ENCODE assay signal across 13 cellular contexts in the genomic region with DNA sequence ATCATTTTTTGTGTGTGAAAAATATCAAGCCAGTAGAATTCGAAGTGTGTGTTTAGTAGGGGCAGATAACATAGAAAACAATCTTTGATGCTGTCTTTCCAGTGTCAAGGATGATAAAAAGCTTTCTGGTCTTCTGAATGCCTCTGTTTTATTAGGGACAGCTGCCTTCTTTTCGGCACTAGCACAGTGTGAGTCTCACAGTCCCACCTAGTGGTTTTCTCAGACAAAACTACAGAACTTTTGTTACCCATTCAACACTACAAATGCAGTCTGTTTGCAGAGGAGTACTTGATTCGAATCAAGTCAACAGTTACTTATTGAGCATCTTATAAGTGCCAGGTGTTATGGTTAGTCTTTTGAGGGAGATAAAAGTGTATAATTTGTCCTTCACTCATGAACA. TPM values are rescaled to one million over a fixed set of nuclear protein-coding genes. Genes with fewer than 3 reads are reported as not detected.
DNase-seq lines count a peak whose midpoint lies in the region; ATAC-seq, FAIRE-seq and TF ChIP-seq lines count a peak whose summit lies in the region.
"Had no signal": no experiment of that assay in that cellular context is flagged by ENCODE, and none has a peak within 500 bp of the region (broad histone marks: within the 10 kb centered on the region; RNA-seq: fewer than 3 reads in every experiment).

No MANE protein-coding gene starts in this region.

- H3K9ac ChIP-seq in GM12878 (ENCODE audit: control insufficient read depth, insufficient read depth, low read length) = no peak overlapping the region

- BruUV-seq in GM12878 (replicated peaks; lab: Mats Ljungman, UMichigan) = no TSS peak

- H3K4me1 ChIP-seq in GM12878 (ENCODE audit: control insufficient read depth, insufficient read depth, low read length) = no peaks in the 10 kb centered on the region
- H3K4me1 ChIP-seq: heart left ventricle, SJSA1 had no signal

- FAIRE-seq in HTR-8/SVneo (lab: Jason Lieb, UNC) (no peak), GM12878 (lab: Jason Lieb, UNC) (no peak)

- intact Hi-C loops in GM12878 (cut with micrococcal nuclease; ENCODE audit: unreplicated experiment) = no loop called here

- WGBS in GM12878 (ENCODE audit: insufficient coverage, insufficient replicate concordance, low lambda C conversion rate, missing lambda C conversion rate) = 2% methylated on average over 3 of the region's 3 CpGs

- H2AFZ ChIP-seq in GM12878 (ENCODE audit: control insufficient read depth, low read depth, low read length) = no peak overlapping the region

- no peak overlapping the region for H3K4me2 ChIP-seq in GM12878 (ENCODE audit: control insufficient read depth, insufficient read depth)

- no peaks in the 10 kb centered on the region for H3K79me2 ChIP-seq in GM12878 (ENCODE audit: control insufficient read depth, insufficient read depth, low read length)

- no peaks in the 10 kb centered on the region for H3K27me3 ChIP-seq in GM06990 (replicated peaks; ENCODE audit: control insufficient read depth, insufficient read depth, low read length)
- no peaks in the 10 kb centered on the region for H3K27me3 ChIP-seq in GM12878 (replicated peaks in 1 of 2; ENCODE audit: control insufficient read depth in 2 of 2, insufficient read depth in 2 of 2, low read length in 1 of 2)
- H3K27me3 ChIP-seq: heart left ventricle had no signal

- TF ChIP-seq EP300 in GM12878 (IDR thresholded peaks at IDR 0.05; ENCODE audit: borderline replicate concordance in 1 of 2, control insufficient read depth in 1 of 2, low read depth in 2 of 2, low read length in 2 of 2) = no peak

- peak; percentile 31 for TF ChIP-seq CTCF in GM06990 (IDR thresholded peaks at IDR 0.05; ENCODE audit: insufficient read depth, low read length, poor library complexity, severe bottlenecking)
- TF ChIP-seq CTCF in GM12878 (IDR thresholded peaks at IDR 0.05 in 2 of 3, conservative IDR thresholded peaks at IDR 0.05 in 1 of 3; ENCODE audit: control insufficient read depth in 2 of 3, extremely low read depth in 1 of 3, insufficient read depth in 1 of 3, low read depth in 3 of 3, low read length in 3 of 3) = peak in 2 of 3 experiments; percentile 14 to 31; a peak in 2 of 6 replicates

- no peaks in the 10 kb centered on the region; the same call in 2 of the 3 replicates for H3K9me3 ChIP-seq in GM12878 (replicated peaks; ENCODE audit: control insufficient read depth, insufficient read depth, low read length)
- H3K9me3 ChIP-seq: SJSA1 had no signal

- no peaks in the 10 kb centered on the region for H4K20me1 ChIP-seq in GM12878 (ENCODE audit: control insufficient read depth, insufficient read depth)

- SMC1A ChIA-PET in GM12878 (lab: Charles Lee; ENCODE audit: uncharacterized antibody, unreplicated experiment) = interaction anchor here (0.7 to 0.9 kb wide), 2 partner anchors 136 to 137 kb away, joined by 3 read pairs; no protein-coding TSS in a partner anchor

- RAD21 ChIA-PET in GM12878 (lab: Charles Lee; ENCODE audit: unreplicated experiment) = interaction anchor here (1.0 to 1.1 kb wide), 2 partner anchors 51 to 134 kb away, joined by 4 to 5 read pairs; no protein-coding TSS in a partner anchor

- no peak for TF ChIP-seq POLR2A in GM12878 (IDR thresholded peaks at IDR 0.05; ENCODE audit: low read depth, low read length)

- POLR2A ChIA-PET in GM12878 (lab: Charles Lee) = no interaction called here

- CTCF ChIA-PET in GM12878 (lab: Yijun Ruan, JAX) = interaction anchor here (1.2 to 1.6 kb wide), 3 partner anchors 119 to 136 kb away, joined by 4 to 5 read pairs (median 4); no protein-coding TSS in a partner anchor

- H3K27ac ChIP-seq in GM12878 (ENCODE audit: control insufficient read depth, insufficient read depth) = no peak overlapping the region
- H3K27ac ChIP-seq: heart left ventricle, SJSA1 had no signal

- no peak overlapping the region for H3K4me3 ChIP-seq in GM06990 (replicated peaks; ENCODE audit: low read depth, low read length)
- no peak overlapping the region for H3K4me3 ChIP-seq in GM12878
- H3K4me3 ChIP-seq: heart left ventricle, SJSA1 had no signal

- no peak for DNase-seq in GM06990 (ENCODE audit: extremely low read depth, insufficient read length)
- peak; percentile 14 for DNase-seq in HTR-8/SVneo (ENCODE audit: insufficient read length, low spot score)
- DNase-seq in GM12878 (ENCODE audit: low read depth, low spot score) = no peak
- peak; percentile 16 for DNase-seq in medulla oblongata (ENCODE audit: extremely low spot score)
- no peak for DNase-seq in NCI-H226
- DNase-seq in activated CD8-positive, alpha-beta memory T cell treated with anti-CD3 and anti-CD28 coated beads, Interleukin-2, amount 50 U/mL, for 4 hours = no peak
- DNase-seq: central memory CD4-positive, alpha-beta T cell; heart left ventricle; naive thymus-derived CD8-positive, alpha-beta T cell; NCI-H1092 treated with DMSO at 0.1 percent for 48 hours had no signal

- peak; percentile 51 for TF ChIP-seq RAD21 in GM12878 (IDR thresholded peaks at IDR 0.05; ENCODE audit: insufficient read depth, low read depth, low read length)

- in situ Hi-C loops in GM12878 (cut with MboI) = no loop called here

- peak; percentile 69 for ATAC-seq in GM12878
- ATAC-seq in GM19328 (IDR thresholded peaks at IDR 0.05; ENCODE audit: unreplicated experiment) = no peak
- no peak for ATAC-seq in GM18867 (IDR thresholded peaks at IDR 0.05; ENCODE audit: unreplicated experiment)
- ATAC-seq: heart left ventricle; naive thymus-derived CD8-positive, alpha-beta T cell had no signal

- H3K36me3 ChIP-seq in GM06990 (ENCODE audit: control insufficient read depth, insufficient read depth, low read length) (no peaks in the 10 kb centered on the region), GM12878 (ENCODE audit: control insufficient read depth in 2 of 2, insufficient read depth in 2 of 2, low read length in 1 of 2) (no peaks in the 10 kb centered on the region)
- H3K36me3 ChIP-seq: heart left ventricle, SJSA1 had no signal

TF ChIP-seq in GM12878, 131 proteins besides CTCF, POLR2A, EP300 and RAD21 (continues in another document):
- no peak for TF ChIP-seq FOXK2 (IDR thresholded peaks at IDR 0.05)
- no peak for TF ChIP-seq ASH2L (IDR thresholded peaks at IDR 0.05; ENCODE audit: borderline replicate concordance, low read depth)
- TF ChIP-seq, protein P1, sequence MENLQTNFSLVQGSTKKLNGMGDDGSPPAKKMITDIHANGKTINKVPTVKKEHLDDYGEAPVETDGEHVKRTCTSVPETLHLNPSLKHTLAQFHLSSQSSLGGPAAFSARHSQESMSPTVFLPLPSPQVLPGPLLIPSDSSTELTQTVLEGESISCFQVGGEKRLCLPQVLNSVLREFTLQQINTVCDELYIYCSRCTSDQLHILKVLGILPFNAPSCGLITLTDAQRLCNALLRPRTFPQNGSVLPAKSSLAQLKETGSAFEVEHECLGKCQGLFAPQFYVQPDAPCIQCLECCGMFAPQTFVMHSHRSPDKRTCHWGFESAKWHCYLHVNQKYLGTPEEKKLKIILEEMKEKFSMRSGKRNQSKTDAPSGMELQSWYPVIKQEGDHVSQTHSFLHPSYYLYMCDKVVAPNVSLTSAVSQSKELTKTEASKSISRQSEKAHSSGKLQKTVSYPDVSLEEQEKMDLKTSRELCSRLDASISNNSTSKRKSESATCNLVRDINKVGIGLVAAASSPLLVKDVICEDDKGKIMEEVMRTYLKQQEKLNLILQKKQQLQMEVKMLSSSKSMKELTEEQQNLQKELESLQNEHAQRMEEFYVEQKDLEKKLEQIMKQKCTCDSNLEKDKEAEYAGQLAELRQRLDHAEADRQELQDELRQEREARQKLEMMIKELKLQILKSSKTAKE (IDR thresholded peaks at IDR 0.05; ENCODE audit: low read depth, poor library complexity, severe bottlenecking) = no peak
- TF ChIP-seq ZNF217 (IDR thresholded peaks at IDR 0.05) = no peak
- TF ChIP-seq SP1 (IDR thresholded peaks at IDR 0.05; ENCODE audit: low read depth, low read length) = no peak
- TF ChIP-seq TCF3 (IDR thresholded peaks at IDR 0.05; ENCODE audit: borderline replicate concordance, insufficient read depth, low read depth, low read length) = no peak
- TF ChIP-seq, protein P2, sequence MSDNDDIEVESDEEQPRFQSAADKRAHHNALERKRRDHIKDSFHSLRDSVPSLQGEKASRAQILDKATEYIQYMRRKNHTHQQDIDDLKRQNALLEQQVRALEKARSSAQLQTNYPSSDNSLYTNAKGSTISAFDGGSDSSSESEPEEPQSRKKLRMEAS (IDR thresholded peaks at IDR 0.05; ENCODE audit: low read depth, low read length) = no peak

RNA-seq across cellular contexts. Expression of a gene that starts 30.6 kb away (rescaled TPM):
- 0.79 and 1.2 TPM in 2 replicates for total RNA-seq in GM12878 (2013; cell fraction: nucleolus; rRNA removed)
- total RNA-seq in GM12878 (2014; rRNA removed) = 2.3 and 2.5 TPM in 2 replicates
- total RNA-seq in GM12878 (2014; rRNA removed; fragmentation: Illumina TruSeq; extraction: Trizol) = 3.6 and 3.7 TPM in 2 replicates
- total RNA-seq in GM12878 (2021) = 3.2 and 4.1 TPM in 2 replicates
- 1.3 TPM for polyA plus RNA-seq in GM12878 (2011; ENCODE audit: low read depth)
- 0.46 and 0.48 TPM in 2 replicates for polyA plus RNA-seq in GM12878 (2011; rRNA removed)
- 0.13 and 0.18 TPM in 2 replicates for polyA plus RNA-seq in GM12878 (2011; cell fraction: cytosol; rRNA removed)
- 0.94 and 1.1 TPM in 2 replicates for polyA plus RNA-seq in GM12878 (2011; cell fraction: nucleus; rRNA removed)
- polyA plus RNA-seq in GM12878 (2012) = 2.1 and 2.5 TPM in 2 replicates
- polyA plus RNA-seq in GM12878 (2014; fragmentation: Illumina TruSeq; extraction: Trizol) = 6.1 and 6.5 TPM in 2 replicates
- 1 to 10 TPM; 2.0 to 2.7 TPM for polyA plus RNA-seq in GM12878 (2014; fragmentation: Nextera tagmentation; extraction: Ambion mirVana)
- 6.6 and 7.4 TPM in 2 replicates for polyA plus RNA-seq in GM12878 (2014; rRNA removed)
- polyA plus RNA-seq in GM12878 (2016; fragmentation: Nextera tagmentation; extraction: Ambion mirVana) = 1 to 10 TPM; 4.0 to 4.5 TPM
- polyA minus RNA-seq in GM12878 (2011; rRNA and poly(A)+ RNA removed) = 0.22 TPM in 1 of 2 replicates, not detected in the other
- polyA minus RNA-seq in GM12878 (2011; cell fraction: cytosol; rRNA and poly(A)+ RNA removed) = not detected in 2 replicates
- 0.29 TPM in 1 of 2 replicates, not detected in the other for polyA minus RNA-seq in GM12878 (2011; cell fraction: nucleus; rRNA and poly(A)+ RNA removed)
- total RNA-seq: naive thymus-derived CD8-positive, alpha-beta T cell had no signal

Comparison
In these comparisons a context has a peak if more than half of its experiments do, and no peak if none do; other contexts are left out.
1. DNase-seq: peak in HTR-8/SVneo (single experiment) and medulla oblongata (single experiment); none in GM06990 (single experiment), GM12878 (single experiment), NCI-H226 (single experiment) and activated CD8-positive, alpha-beta memory T cell treated with anti-CD3 and anti-CD28 coated beads, Interleukin-2, amount 50 U/mL, for 4 hours (single experiment).